Comparison of ENCODE assay signal across 1 cellular context in the genomic region with DNA sequence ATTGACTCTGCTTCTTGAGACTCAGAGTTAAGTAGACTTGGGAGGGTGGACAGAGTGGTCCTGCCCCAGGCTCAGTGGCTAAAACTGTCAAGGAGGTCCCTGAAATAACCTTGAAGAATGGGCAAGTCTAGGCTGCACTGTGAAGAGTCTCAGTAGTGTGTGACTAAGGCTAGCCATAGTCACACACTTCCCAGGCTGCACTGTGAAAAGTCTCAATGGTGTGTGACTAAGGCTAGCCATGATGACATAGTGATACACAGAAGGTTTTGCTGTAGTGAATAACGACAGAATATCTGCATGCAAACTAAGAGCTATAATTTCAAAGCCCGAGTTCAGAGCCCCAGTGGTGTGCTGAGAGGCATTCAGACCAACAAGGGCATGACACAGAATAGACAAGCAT.
TF ChIP-seq lines count a peak whose summit lies in the region.

No MANE protein-coding gene starts in this region.

TF ChIP-seq in HCT116, 20 proteins besides CTCF, POLR2A, EP300 and RAD21 (continued from another document):
- TF ChIP-seq, protein P1, sequence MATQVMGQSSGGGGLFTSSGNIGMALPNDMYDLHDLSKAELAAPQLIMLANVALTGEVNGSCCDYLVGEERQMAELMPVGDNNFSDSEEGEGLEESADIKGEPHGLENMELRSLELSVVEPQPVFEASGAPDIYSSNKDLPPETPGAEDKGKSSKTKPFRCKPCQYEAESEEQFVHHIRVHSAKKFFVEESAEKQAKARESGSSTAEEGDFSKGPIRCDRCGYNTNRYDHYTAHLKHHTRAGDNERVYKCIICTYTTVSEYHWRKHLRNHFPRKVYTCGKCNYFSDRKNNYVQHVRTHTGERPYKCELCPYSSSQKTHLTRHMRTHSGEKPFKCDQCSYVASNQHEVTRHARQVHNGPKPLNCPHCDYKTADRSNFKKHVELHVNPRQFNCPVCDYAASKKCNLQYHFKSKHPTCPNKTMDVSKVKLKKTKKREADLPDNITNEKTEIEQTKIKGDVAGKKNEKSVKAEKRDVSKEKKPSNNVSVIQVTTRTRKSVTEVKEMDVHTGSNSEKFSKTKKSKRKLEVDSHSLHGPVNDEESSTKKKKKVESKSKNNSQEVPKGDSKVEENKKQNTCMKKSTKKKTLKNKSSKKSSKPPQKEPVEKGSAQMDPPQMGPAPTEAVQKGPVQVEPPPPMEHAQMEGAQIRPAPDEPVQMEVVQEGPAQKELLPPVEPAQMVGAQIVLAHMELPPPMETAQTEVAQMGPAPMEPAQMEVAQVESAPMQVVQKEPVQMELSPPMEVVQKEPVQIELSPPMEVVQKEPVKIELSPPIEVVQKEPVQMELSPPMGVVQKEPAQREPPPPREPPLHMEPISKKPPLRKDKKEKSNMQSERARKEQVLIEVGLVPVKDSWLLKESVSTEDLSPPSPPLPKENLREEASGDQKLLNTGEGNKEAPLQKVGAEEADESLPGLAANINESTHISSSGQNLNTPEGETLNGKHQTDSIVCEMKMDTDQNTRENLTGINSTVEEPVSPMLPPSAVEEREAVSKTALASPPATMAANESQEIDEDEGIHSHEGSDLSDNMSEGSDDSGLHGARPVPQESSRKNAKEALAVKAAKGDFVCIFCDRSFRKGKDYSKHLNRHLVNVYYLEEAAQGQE (IDR thresholded peaks at IDR 0.05; ENCODE audit: low read depth) = no peak
- TF ChIP-seq FOSL1 (IDR thresholded peaks at IDR 0.05; ENCODE audit: low read depth) (no peak), SIN3A (IDR thresholded peaks at IDR 0.05; ENCODE audit: low read depth) (no peak), YY1 (IDR thresholded peaks at IDR 0.05; ENCODE audit: extremely low read depth, insufficient replicate concordance, low read depth, low read length) (no peak), ZNF274 (IDR thresholded peaks at IDR 0.05; ENCODE audit: low read depth, low read length) (no peak), EGR1 (IDR thresholded peaks at IDR 0.05; ENCODE audit: low read depth) (no peak)
